In the genomic region with DNA sequence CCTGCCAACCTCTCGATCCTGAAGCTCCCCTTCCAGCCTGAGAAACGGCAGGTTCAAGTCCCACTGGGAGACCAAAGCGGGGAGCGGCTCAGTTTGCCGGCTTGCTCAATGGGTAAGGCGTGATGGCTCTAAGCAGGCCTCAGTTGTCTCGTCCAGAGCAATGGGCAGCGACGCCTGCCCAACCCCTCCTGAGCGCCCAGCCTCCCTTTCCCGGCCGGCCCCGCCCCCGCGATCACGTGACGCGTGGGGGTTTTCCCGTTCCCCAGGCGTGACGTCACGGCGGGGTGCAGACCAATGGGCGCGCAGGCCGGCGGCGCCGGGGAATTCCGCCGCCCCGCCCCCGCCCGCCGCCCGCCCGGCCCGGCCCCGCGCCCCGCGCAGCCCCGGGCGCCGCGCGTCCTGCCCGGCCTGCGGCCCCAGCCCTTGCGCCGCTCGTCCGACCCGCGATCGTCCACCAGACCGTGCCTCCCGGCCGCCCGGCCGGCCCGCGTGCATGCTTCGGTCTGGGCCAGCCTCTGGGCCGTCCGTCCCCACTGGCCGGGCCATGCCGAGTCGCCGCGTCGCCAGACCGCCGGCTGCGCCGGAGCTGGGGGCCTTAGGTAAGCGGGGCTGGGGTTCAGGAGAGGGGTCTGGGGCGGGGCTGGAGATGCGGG, we compare ENCODE assay signal across 8 cellular contexts. TPM values are rescaled to one million over a fixed set of nuclear protein-coding genes. Genes with fewer than 3 reads are reported as not detected.
DNase-seq lines count a peak whose midpoint lies in the region; ATAC-seq, FAIRE-seq and TF ChIP-seq lines count a peak whose summit lies in the region.

A gene with protein sequence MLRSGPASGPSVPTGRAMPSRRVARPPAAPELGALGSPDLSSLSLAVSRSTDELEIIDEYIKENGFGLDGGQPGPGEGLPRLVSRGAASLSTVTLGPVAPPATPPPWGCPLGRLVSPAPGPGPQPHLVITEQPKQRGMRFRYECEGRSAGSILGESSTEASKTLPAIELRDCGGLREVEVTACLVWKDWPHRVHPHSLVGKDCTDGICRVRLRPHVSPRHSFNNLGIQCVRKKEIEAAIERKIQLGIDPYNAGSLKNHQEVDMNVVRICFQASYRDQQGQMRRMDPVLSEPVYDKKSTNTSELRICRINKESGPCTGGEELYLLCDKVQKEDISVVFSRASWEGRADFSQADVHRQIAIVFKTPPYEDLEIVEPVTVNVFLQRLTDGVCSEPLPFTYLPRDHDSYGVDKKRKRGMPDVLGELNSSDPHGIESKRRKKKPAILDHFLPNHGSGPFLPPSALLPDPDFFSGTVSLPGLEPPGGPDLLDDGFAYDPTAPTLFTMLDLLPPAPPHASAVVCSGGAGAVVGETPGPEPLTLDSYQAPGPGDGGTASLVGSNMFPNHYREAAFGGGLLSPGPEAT (plus strand): TSS at position 378 of the 653 bp plus-strand sequence. CDS start 116 bp downstream, at position 494.

- TF ChIP-seq CTCF in left ventricle myocardium inferior (IDR thresholded peaks at IDR 0.05; ENCODE audit: borderline replicate concordance): no peak
- TF ChIP-seq CTCF in prostate gland (IDR thresholded peaks at IDR 0.05): no peak

- peak; percentile 60 for ATAC-seq in HG02642 (IDR thresholded peaks at IDR 0.05; ENCODE audit: poor library complexity, unreplicated experiment)
- ATAC-seq in T-helper 17 cell: peak; percentile 72

- H3K27me3 ChIP-seq in left ventricle myocardium inferior (ENCODE audit: low read depth) (no peaks in the 10 kb centered on the region), prostate gland (replicated peaks; ENCODE audit: insufficient read depth) (no peaks in the 10 kb centered on the region)

- H3K4me3 Mint-ChIP-seq in T-helper 17 cell: peak within 1 kb of the TSS; percentile 96

- intact Hi-C loops in left ventricle myocardium inferior (cut with micrococcal nuclease): no loop called here
- intact Hi-C loops in prostate gland (cut with DNase I): no loop called here

- H3K9me3 ChIP-seq in T-helper 17 cell (ENCODE audit: control insufficient read depth, low read length, poor library complexity, severe bottlenecking): no peaks in the 10 kb centered on the region
- no peaks in the 10 kb centered on the region for H3K9me3 ChIP-seq in left ventricle myocardium inferior (replicated peaks)
- no peaks in the 10 kb centered on the region for H3K9me3 ChIP-seq in prostate gland

- peaks cover 5% of the 10 kb centered on the region for H3K36me3 ChIP-seq in left ventricle myocardium inferior
- no peaks in the 10 kb centered on the region for H3K36me3 ChIP-seq in prostate gland

- peak within 1 kb of the TSS; percentile 97 for H3K27ac Mint-ChIP-seq in T-helper 17 cell

- DNase-seq in GM12891 (ENCODE audit: insufficient read length, low spot score) (peak; percentile 96), NCI-H1105 treated with DMSO at 0.1 percent for 48 hours (lab: John Stamatoyannopoulos, UW) (peak; percentile 69), T-helper 17 cell (peak; percentile 95 to 99 (median 98)), amniotic stem cell (lab: John Stamatoyannopoulos, UW) (peak; percentile 75), left ventricle myocardium inferior (peak; percentile 97), prostate gland (ENCODE audit: low spot score) (peak; percentile 92), ureter (ENCODE audit: low spot score) (peak; percentile 95)

- peak; percentile 95 for FAIRE-seq in GM12891 (lab: Jason Lieb, UNC)

- peaks cover 14% of the 10 kb centered on the region for H3K4me1 ChIP-seq in left ventricle myocardium inferior
- H3K4me1 ChIP-seq in prostate gland (replicated peaks): no peaks in the 10 kb centered on the region

- H3K27me3 Mint-ChIP-seq in T-helper 17 cell: no peaks in the 10 kb centered on the region

- peaks cover 18% of the 10 kb centered on the region for H3K4me1 Mint-ChIP-seq in T-helper 17 cell

- 3% methylated on average over 26 of the region's 79 CpGs for WGBS in prostate gland

- H3K27ac ChIP-seq in left ventricle myocardium inferior (replicated peaks) (peak within 1 kb of the TSS; percentile 99), prostate gland (peak within 1 kb of the TSS; percentile 99)

- H3K36me3 Mint-ChIP-seq in T-helper 17 cell (ENCODE audit: low read depth): no peaks in the 10 kb centered on the region

- H3K4me3 ChIP-seq in left ventricle myocardium inferior (peak within 1 kb of the TSS; percentile 90), prostate gland (peak within 1 kb of the TSS; percentile 70 to 79)

- no peak for TF ChIP-seq POLR2A in GM12891 (IDR thresholded peaks at IDR 0.05; ENCODE audit: low read depth, low read length)
- TF ChIP-seq POLR2A in prostate gland (IDR thresholded peaks at IDR 0.05): no peak

TF ChIP-seq in GM12891, 5 proteins besides CTCF, POLR2A, EP300 and RAD21:
- no peak for TF ChIP-seq TAF1 (IDR thresholded peaks at IDR 0.05; ENCODE audit: low read depth, low read length)
- no peak for TF ChIP-seq PAX5 (IDR thresholded peaks at IDR 0.05; ENCODE audit: insufficient read depth, low read length, severe bottlenecking)

RNA-seq across cellular contexts. Expression of the gene that starts here (rescaled TPM):
- polyA plus RNA-seq in GM12891 (2012; ENCODE audit: low read depth, missing spikeins): 27.7 TPM
- 100 to 1,000 TPM; 128 to 136 TPM for total RNA-seq in T-helper 17 cell
- 4.0 TPM for total RNA-seq in left ventricle myocardium inferior
- 10 to 100 TPM; 11.0 to 13.0 TPM for total RNA-seq in prostate gland
- 16.9 TPM for total RNA-seq in ureter

Comparison
In these comparisons a context has a peak if more than half of its experiments do, and no peak if none do; other contexts are left out.
1. Peak in every context shown above with its lines: DNase-seq, ATAC-seq, H3K4me3 ChIP-seq and H3K27ac ChIP-seq.